Comparison of ENCODE assay signal across 1 cellular context in the genomic region with DNA sequence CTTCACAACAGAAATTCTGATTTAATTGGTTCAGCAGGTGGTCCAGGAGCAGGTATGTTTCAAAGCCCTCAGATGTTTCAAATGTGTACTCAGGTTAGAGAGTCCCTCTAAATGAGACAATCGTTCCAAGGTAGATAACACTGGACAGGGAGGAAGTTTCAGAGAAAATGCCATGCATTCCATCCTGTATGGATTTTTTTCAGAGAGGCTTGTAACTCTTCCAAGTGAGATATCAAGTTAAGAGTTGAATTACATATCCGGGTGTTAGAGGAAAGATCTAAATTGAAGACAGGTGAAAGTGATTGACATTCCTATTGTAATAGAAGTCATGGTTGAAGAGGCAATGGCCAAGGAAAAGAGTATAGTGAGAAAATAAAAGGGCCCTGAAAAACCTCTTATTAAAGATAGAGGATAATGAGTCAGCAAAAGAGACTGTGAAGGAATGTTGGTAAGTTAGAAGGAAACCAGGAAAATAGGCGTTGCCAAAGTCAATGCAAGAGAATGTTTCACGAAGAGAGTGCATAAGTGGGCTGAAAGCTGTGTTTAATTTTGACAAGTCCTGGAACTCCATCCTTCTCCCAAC.
A peak's percentile ranks its signal among the peaks of the same experiment; 100 is the strongest.
TF ChIP-seq lines count a peak whose summit lies in the region.

No MANE protein-coding gene starts in this region.

TF ChIP-seq in HepG2, 621 proteins besides CTCF, POLR2A, EP300 and RAD21 (continued from another document and continues in another):
- TF ChIP-seq SIX4 (CRISPR knock-in tag; IDR thresholded peaks at IDR 0.05) (peak; percentile 21; the same call in 1 of the 2 replicates), ARID4A (CRISPR knock-in tag; IDR thresholded peaks at IDR 0.05; ENCODE audit: borderline replicate concordance) (no peak), MAFF (IDR thresholded peaks at IDR 0.05; ENCODE audit: low read depth, low read length) (peak; percentile 51), ZSCAN29 (CRISPR knock-in tag; conservative IDR thresholded peaks at IDR 0.05) (0 out of 2 replicates have a peak, but pooled peaks have one; percentile 63), LCORL (IDR thresholded peaks at IDR 0.05) (no peak), LCORL (CRISPR knock-in tag; IDR thresholded peaks at IDR 0.05) (peak; percentile 63; the same call in 1 of the 2 replicates), NCOA2 (CRISPR knock-in tag; IDR thresholded peaks at IDR 0.05) (peak; percentile 84), ELF1 (CRISPR knock-in tag; IDR thresholded peaks at IDR 0.05) (0 out of 2 replicates have a peak, but pooled peaks have one; percentile 12), ARNTL (CRISPR knock-in tag; IDR thresholded peaks at IDR 0.05) (0 out of 2 replicates have a peak, but pooled peaks have one; percentile 31), ZNF749 (CRISPR knock-in tag; IDR thresholded peaks at IDR 0.05; ENCODE audit: borderline replicate concordance) (no peak), ZSCAN9 (CRISPR knock-in tag; IDR thresholded peaks at IDR 0.05; ENCODE audit: borderline replicate concordance) (no peak), MIXL1 (CRISPR knock-in tag; IDR thresholded peaks at IDR 0.05) (0 out of 2 replicates have a peak, but pooled peaks have one; percentile 53), NR2F1 (CRISPR knock-in tag; IDR thresholded peaks at IDR 0.05) (no peak), GFI1 (CRISPR knock-in tag; IDR thresholded peaks at IDR 0.05; ENCODE audit: borderline replicate concordance) (peak; percentile 73; the same call in 1 of the 2 replicates), ZNF772 (CRISPR knock-in tag; IDR thresholded peaks at IDR 0.05) (0 out of 2 replicates have a peak, but pooled peaks have one; percentile 26), FOSL2 (CRISPR knock-in tag; IDR thresholded peaks at IDR 0.05) (peak; percentile 34; the same call in 1 of the 2 replicates), NFE2L2 (IDR thresholded peaks at IDR 0.05; ENCODE audit: low read length) (peak; percentile 81), ZNF30 (CRISPR knock-in tag; IDR thresholded peaks at IDR 0.05) (no peak), CHD4 (IDR thresholded peaks at IDR 0.05; ENCODE audit: borderline replicate concordance, low read length) (no peak), CEBPB (IDR thresholded peaks at IDR 0.05; ENCODE audit: borderline replicate concordance, low read depth, low read length) (peak; percentile 88), DNMT1 (CRISPR knock-in tag; IDR thresholded peaks at IDR 0.05) (no peak), HNF4A (CRISPR knock-in tag; IDR thresholded peaks at IDR 0.05) (peak; percentile 67; the same call in 1 of the 2 replicates), CREM (IDR thresholded peaks at IDR 0.05) (peak; percentile 72), CREM (CRISPR knock-in tag; IDR thresholded peaks at IDR 0.05) (no peak), ZNF850 (CRISPR knock-in tag; conservative IDR thresholded peaks at IDR 0.05) (no peak), RCOR2 (CRISPR knock-in tag; IDR thresholded peaks at IDR 0.05) (peak; percentile 84; the same call in 1 of the 2 replicates), ETV5 (CRISPR knock-in tag; IDR thresholded peaks at IDR 0.05; ENCODE audit: borderline replicate concordance) (peak; percentile 68; the same call in 1 of the 2 replicates), SOX6 (IDR thresholded peaks at IDR 0.05) (no peak), SOX6 (CRISPR knock-in tag; IDR thresholded peaks at IDR 0.05) (peak; percentile 45; the same call in 1 of the 2 replicates), CEBPG (CRISPR knock-in tag; IDR thresholded peaks at IDR 0.05) (peak; percentile 95), FUBP1 (CRISPR knock-in tag; IDR thresholded peaks at IDR 0.05; ENCODE audit: borderline replicate concordance) (no peak), FOXA1 (IDR thresholded peaks at IDR 0.05) (no peak), FOXA1 (CRISPR knock-in tag; IDR thresholded peaks at IDR 0.05) (peak; percentile 66), SIX1 (CRISPR knock-in tag; IDR thresholded peaks at IDR 0.05; ENCODE audit: borderline replicate concordance) (peak; percentile 55; the same call in 1 of the 2 replicates), GABPA (IDR thresholded peaks at IDR 0.05; ENCODE audit: low read depth, low read length) (no peak), GABPA (CRISPR knock-in tag; IDR thresholded peaks at IDR 0.05; ENCODE audit: low read depth) (peak; percentile 19; the same call in 1 of the 2 replicates), ZEB1 (IDR thresholded peaks at IDR 0.05; ENCODE audit: insufficient replicate concordance, low read depth) (peak; percentile 97), SOX13 (IDR thresholded peaks at IDR 0.05) (no peak), SOX13 (CRISPR knock-in tag; conservative IDR thresholded peaks at IDR 0.05 in 1 of 2, IDR thresholded peaks at IDR 0.05 in 1 of 2) (peak in 1 of 2 experiments; percentile 75; a peak in 2 of 4 replicates), ZSCAN31 (CRISPR knock-in tag; IDR thresholded peaks at IDR 0.05; ENCODE audit: low read depth) (0 out of 2 replicates have a peak, but pooled peaks have one; percentile 35), HMGXB3 (CRISPR knock-in tag; IDR thresholded peaks at IDR 0.05; ENCODE audit: borderline replicate concordance) (no peak)
- TF ChIP-seq, protein P1, sequence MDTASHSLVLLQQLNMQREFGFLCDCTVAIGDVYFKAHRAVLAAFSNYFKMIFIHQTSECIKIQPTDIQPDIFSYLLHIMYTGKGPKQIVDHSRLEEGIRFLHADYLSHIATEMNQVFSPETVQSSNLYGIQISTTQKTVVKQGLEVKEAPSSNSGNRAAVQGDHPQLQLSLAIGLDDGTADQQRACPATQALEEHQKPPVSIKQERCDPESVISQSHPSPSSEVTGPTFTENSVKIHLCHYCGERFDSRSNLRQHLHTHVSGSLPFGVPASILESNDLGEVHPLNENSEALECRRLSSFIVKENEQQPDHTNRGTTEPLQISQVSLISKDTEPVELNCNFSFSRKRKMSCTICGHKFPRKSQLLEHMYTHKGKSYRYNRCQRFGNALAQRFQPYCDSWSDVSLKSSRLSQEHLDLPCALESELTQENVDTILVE (CRISPR knock-in tag; IDR thresholded peaks at IDR 0.05): peak; percentile 13; the same call in 1 of the 2 replicates
- TF ChIP-seq, protein P2, sequence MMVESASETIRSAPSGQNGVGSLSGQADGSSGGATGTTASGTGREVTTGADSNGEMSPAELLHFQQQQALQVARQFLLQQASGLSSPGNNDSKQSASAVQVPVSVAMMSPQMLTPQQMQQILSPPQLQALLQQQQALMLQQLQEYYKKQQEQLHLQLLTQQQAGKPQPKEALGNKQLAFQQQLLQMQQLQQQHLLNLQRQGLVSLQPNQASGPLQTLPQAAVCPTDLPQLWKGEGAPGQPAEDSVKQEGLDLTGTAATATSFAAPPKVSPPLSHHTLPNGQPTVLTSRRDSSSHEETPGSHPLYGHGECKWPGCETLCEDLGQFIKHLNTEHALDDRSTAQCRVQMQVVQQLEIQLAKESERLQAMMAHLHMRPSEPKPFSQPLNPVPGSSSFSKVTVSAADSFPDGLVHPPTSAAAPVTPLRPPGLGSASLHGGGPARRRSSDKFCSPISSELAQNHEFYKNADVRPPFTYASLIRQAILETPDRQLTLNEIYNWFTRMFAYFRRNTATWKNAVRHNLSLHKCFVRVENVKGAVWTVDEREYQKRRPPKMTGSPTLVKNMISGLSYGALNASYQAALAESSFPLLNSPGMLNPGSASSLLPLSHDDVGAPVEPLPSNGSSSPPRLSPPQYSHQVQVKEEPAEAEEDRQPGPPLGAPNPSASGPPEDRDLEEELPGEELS (CRISPR knock-in tag; IDR thresholded peaks at IDR 0.05): peak; percentile 69
- TF ChIP-seq, protein P3, sequence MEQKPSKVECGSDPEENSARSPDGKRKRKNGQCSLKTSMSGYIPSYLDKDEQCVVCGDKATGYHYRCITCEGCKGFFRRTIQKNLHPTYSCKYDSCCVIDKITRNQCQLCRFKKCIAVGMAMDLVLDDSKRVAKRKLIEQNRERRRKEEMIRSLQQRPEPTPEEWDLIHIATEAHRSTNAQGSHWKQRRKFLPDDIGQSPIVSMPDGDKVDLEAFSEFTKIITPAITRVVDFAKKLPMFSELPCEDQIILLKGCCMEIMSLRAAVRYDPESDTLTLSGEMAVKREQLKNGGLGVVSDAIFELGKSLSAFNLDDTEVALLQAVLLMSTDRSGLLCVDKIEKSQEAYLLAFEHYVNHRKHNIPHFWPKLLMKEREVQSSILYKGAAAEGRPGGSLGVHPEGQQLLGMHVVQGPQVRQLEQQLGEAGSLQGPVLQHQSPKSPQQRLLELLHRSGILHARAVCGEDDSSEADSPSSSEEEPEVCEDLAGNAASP (CRISPR knock-in tag; IDR thresholded peaks at IDR 0.05; ENCODE audit: borderline replicate concordance): peak; percentile 38; the same call in 1 of the 2 replicates
